ENCODE assay signal across 1 cellular context in genomic region chr21:40793057-40793456, GRCh38.
TF ChIP-seq lines count a peak whose summit lies in the region.

No MANE protein-coding gene starts in this region.

TF ChIP-seq in IMR-90, 13 proteins besides CTCF, POLR2A, EP300 and RAD21 (continued from another document):
- TF ChIP-seq ELK1 (IDR thresholded peaks at IDR 0.05; ENCODE audit: borderline replicate concordance, low read depth, low read length) (no peak), MAFK (IDR thresholded peaks at IDR 0.05; ENCODE audit: low read depth, low read length) (no peak), CHD1 (IDR thresholded peaks at IDR 0.05; ENCODE audit: low read depth, low read length) (no peak), CEBPB (IDR thresholded peaks at IDR 0.05; ENCODE audit: low read depth, low read length) (no peak)
